20 cellular contexts compared by ENCODE assay signal in the genomic region with DNA sequence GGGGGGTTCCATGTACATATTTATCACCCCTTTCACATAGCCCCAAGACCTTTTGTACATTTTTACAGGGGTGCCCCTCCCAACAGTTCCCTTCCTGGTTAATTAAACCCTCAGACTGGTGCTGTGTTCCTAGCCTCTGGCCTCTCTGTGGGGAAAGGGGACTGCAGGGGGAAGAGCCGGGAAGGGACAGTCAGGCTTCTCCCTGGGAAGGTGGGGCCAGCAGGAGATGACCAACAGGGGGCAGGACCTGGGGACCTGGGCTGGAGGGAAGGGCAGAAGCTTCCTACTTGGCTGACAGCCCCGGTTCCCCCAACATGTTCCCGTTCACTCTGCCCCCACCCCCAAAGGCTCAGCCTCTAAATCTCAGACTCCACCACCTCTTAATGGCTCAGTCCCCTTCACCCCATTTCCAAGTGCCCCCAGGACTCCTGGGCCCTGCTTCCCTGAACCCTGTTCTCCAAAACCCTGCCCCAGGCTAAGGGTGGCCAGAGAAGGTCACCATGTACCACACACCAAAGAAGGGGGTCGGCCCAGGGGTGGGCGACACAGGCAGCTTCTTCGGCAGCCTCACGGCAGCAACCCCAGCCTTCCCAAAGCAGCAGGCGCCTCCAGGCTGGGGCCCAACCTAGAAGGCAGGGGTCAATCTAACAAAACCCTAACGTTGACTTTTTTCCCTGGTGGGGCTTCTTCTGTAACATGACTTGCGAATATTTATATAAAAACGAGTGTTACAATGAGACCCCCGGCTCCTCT. TPM values are rescaled to one million over a fixed set of nuclear protein-coding genes. Genes with fewer than 3 reads are reported as not detected.
DNase-seq lines count a peak whose midpoint lies in the region; ATAC-seq, FAIRE-seq and TF ChIP-seq lines count a peak whose summit lies in the region.
"Had no signal": no experiment of that assay in that cellular context is flagged by ENCODE, and none has a peak within 500 bp of the region (broad histone marks: within the 10 kb centered on the region; RNA-seq: fewer than 3 reads in every experiment).

No MANE protein-coding gene starts in this region.

- no peaks in the 10 kb centered on the region for H3K27me3 Mint-ChIP-seq in osteocyte (ENCODE audit: unreplicated experiment)
- no peaks in the 10 kb centered on the region for H3K27me3 Mint-ChIP-seq in naive thymus-derived CD8-positive, alpha-beta T cell
- H3K27me3 Mint-ChIP-seq: activated CD4-positive, alpha-beta T cell treated with anti-CD3 and anti-CD28 coated beads for 36 hours; stimulated activated naive CD8-positive, alpha-beta T cell treated with anti-CD3 and anti-CD28 coated beads, Interleukin-15, amount 100 ng/mL, for 72 hours had no signal

- H3K4me3 ChIP-seq in SK-N-MC (no peak overlapping the region), endothelial cell of umbilical vein (replicated peaks in 1 of 3; ENCODE audit: insufficient read depth in 1 of 3, low read depth in 1 of 3, low read length in 3 of 3) (no peak overlapping the region), retinal pigment epithelial cell (ENCODE audit: low read length) (no peak overlapping the region)
- H3K4me3 ChIP-seq: adrenal gland, esophagus squamous epithelium, SJCRH30 had no signal

- H3K9me3 ChIP-seq in SK-N-MC (ENCODE audit: low read depth, low read length) (no peaks in the 10 kb centered on the region), endothelial cell of umbilical vein (replicated peaks; ENCODE audit: control insufficient read depth, insufficient read depth, low read length) (no peaks in the 10 kb centered on the region)
- H3K9me3 ChIP-seq: adrenal gland, esophagus squamous epithelium, SJCRH30 had no signal

- no peaks in the 10 kb centered on the region for H3K4me1 ChIP-seq in endothelial cell of umbilical vein (ENCODE audit: control insufficient read depth, extremely low read depth, insufficient read depth, low read length)
- H3K4me1 ChIP-seq: adrenal gland, SJCRH30 had no signal

- H3K9ac ChIP-seq in SK-N-MC (ENCODE audit: insufficient read length), result no peak overlapping the region
- no peak overlapping the region for H3K9ac ChIP-seq in endothelial cell of umbilical vein (replicated peaks; ENCODE audit: extremely low read depth, insufficient read depth, low read length)

- DNase-seq in GM13977 (ENCODE audit: low spot score), result no peak
- DNase-seq in SK-N-MC (ENCODE audit: low read depth, low spot score), result no peak
- DNase-seq in endothelial cell of umbilical vein (ENCODE audit: low read depth, low spot score), result no peak
- DNase-seq in retinal pigment epithelial cell (ENCODE audit: low read depth), result no peak
- no peak for DNase-seq in osteocyte (ENCODE audit: extremely low spot score, unreplicated experiment)
- no peak for DNase-seq in naive thymus-derived CD8-positive, alpha-beta T cell
- DNase-seq: activated CD4-positive, alpha-beta T cell treated with anti-CD3 and anti-CD28 coated beads for 36 hours; activated effector memory CD4-positive, alpha-beta T cell treated with Interleukin-2 at 50 U/mL for 16 hours; AML-193; esophagus squamous epithelium; head of caudate nucleus; left ventricle myocardium superior; NCI-H748 treated with DMSO at 0.1 percent for 48 hours; SJCRH30; stimulated activated CD4-positive, alpha-beta T cell treated with anti-CD3 and anti-CD28 coated beads, Interleukin-1b, Interleukin-23, amount 100 ng/mL, for 48 hours; stimulated activated naive CD8-positive, alpha-beta T cell treated with anti-CD3 and anti-CD28 coated beads, Interleukin-15, amount 100 ng/mL, for 72 hours; T-helper 9 cell; trophoblast cell had no signal

- H3K36me3 ChIP-seq in SK-N-MC (ENCODE audit: insufficient read depth, low read length), result peaks cover 40% of the 10 kb centered on the region; the same call in 1 of the 2 replicates
- peaks cover 10 to 38% of the 10 kb centered on the region in 2 experiments for H3K36me3 ChIP-seq in endothelial cell of umbilical vein (ENCODE audit: control insufficient read depth in 2 of 2, extremely low read depth in 1 of 2, insufficient read depth in 2 of 2, low read length in 2 of 2)

- H3K4me2 ChIP-seq in endothelial cell of umbilical vein (ENCODE audit: insufficient read depth, low read length), result no peak overlapping the region

- TSS peak; percentile 69 for BruUV-seq in endothelial cell of umbilical vein (replicated peaks; lab: Mats Ljungman, UMichigan)

- peak; percentile 10 for TF ChIP-seq CTCF in GM13977 (IDR thresholded peaks at IDR 0.05; ENCODE audit: extremely low read depth, insufficient read depth, missing control alignments)
- TF ChIP-seq CTCF in endothelial cell of umbilical vein (IDR thresholded peaks at IDR 0.05; ENCODE audit: extremely low read depth in 1 of 2, insufficient read depth in 1 of 2, low read depth in 1 of 2, low read length in 2 of 2), result no peak
- peak; percentile 14 for TF ChIP-seq CTCF in retinal pigment epithelial cell (conservative IDR thresholded peaks at IDR 0.05; ENCODE audit: low read depth, low read length)
- no peak for TF ChIP-seq CTCF in osteocyte (IDR thresholded peaks at IDR 0.05)

- no peak overlapping the region for H3K27ac Mint-ChIP-seq in osteocyte (ENCODE audit: unreplicated experiment)
- H3K27ac Mint-ChIP-seq in naive thymus-derived CD8-positive, alpha-beta T cell, result peak overlapping the region in 2 of 10 donors; percentile 41 to 78
- H3K27ac Mint-ChIP-seq: activated CD4-positive, alpha-beta T cell treated with anti-CD3 and anti-CD28 coated beads for 36 hours had no signal

- CTCF ChIA-PET in endothelial cell of umbilical vein (lab: Charles Lee), result no interaction called here

- no peaks in the 10 kb centered on the region for H3K4me1 Mint-ChIP-seq in osteocyte (ENCODE audit: unreplicated experiment)
- peaks cover 3 to 15% (median 7%) of the 10 kb centered on the region in 4 donors for H3K4me1 Mint-ChIP-seq in naive thymus-derived CD8-positive, alpha-beta T cell

- no peak for TF ChIP-seq POLR2A in endothelial cell of umbilical vein (IDR thresholded peaks at IDR 0.05; ENCODE audit: low read depth, low read length)

- no peak overlapping the region for H3K4me3 Mint-ChIP-seq in osteocyte (ENCODE audit: unreplicated experiment)
- H3K4me3 Mint-ChIP-seq in naive thymus-derived CD8-positive, alpha-beta T cell, result no peak overlapping the region
- H3K4me3 Mint-ChIP-seq: activated CD4-positive, alpha-beta T cell treated with anti-CD3 and anti-CD28 coated beads for 36 hours; stimulated activated naive CD8-positive, alpha-beta T cell treated with anti-CD3 and anti-CD28 coated beads, Interleukin-15, amount 100 ng/mL, for 72 hours had no signal

- FAIRE-seq in endothelial cell of umbilical vein (lab: Jason Lieb, UNC), result no peak

- H3K27ac ChIP-seq in SK-N-MC, result 0 out of 2 replicates have a peak overlapping the region, but pooled peaks have one; percentile 25
- no peak overlapping the region for H3K27ac ChIP-seq in endothelial cell of umbilical vein (ENCODE audit: insufficient read depth, low read depth, low read length)
- H3K27ac ChIP-seq: adrenal gland, esophagus squamous epithelium, SJCRH30 had no signal

- H3K9me1 ChIP-seq in endothelial cell of umbilical vein (replicated peaks; ENCODE audit: control insufficient read depth, extremely low read depth, insufficient read depth, low read length), result no peaks in the 10 kb centered on the region

- intact Hi-C loops in endothelial cell of umbilical vein (cut with micrococcal nuclease), result no loop called here

- no peaks in the 10 kb centered on the region for H3K27me3 ChIP-seq in endothelial cell of umbilical vein (ENCODE audit: control insufficient read depth in 2 of 2, insufficient read depth in 2 of 2, low read length in 2 of 2)
- H3K27me3 ChIP-seq: adrenal gland, esophagus squamous epithelium, SJCRH30 had no signal

- no peak overlapping the region for H2AFZ ChIP-seq in endothelial cell of umbilical vein (ENCODE audit: low read depth, low read length)

- no peaks in the 10 kb centered on the region for H3K79me2 ChIP-seq in endothelial cell of umbilical vein (ENCODE audit: control insufficient read depth, insufficient read depth, low read length)

- H4K20me1 ChIP-seq in endothelial cell of umbilical vein (replicated peaks; ENCODE audit: control insufficient read depth, extremely low read depth, insufficient read depth, low read length), result no peaks in the 10 kb centered on the region

- H3K36me3 Mint-ChIP-seq in osteocyte (ENCODE audit: unreplicated experiment), result peaks cover 24% of the 10 kb centered on the region
- peaks cover 0 to 42% (median 2%) of the 10 kb centered on the region in 3 donors for H3K36me3 Mint-ChIP-seq in naive thymus-derived CD8-positive, alpha-beta T cell

- H3K9me3 Mint-ChIP-seq in osteocyte (ENCODE audit: unreplicated experiment), result no peaks in the 10 kb centered on the region
- H3K9me3 Mint-ChIP-seq in naive thymus-derived CD8-positive, alpha-beta T cell, result no peaks in the 10 kb centered on the region
- H3K9me3 Mint-ChIP-seq: stimulated activated naive CD8-positive, alpha-beta T cell treated with anti-CD3 and anti-CD28 coated beads, Interleukin-15, amount 100 ng/mL, for 72 hours had no signal

- dilution Hi-C loops in endothelial cell of umbilical vein (cut with MboI; ENCODE audit: extremely low pct_ligation_motif_present, low sequenced_read_pairs), result no loop called here

- ATAC-seq in GM19324 (IDR thresholded peaks at IDR 0.05; ENCODE audit: low FRiP score, unreplicated experiment), result no peak
- no peak for ATAC-seq in naive thymus-derived CD8-positive, alpha-beta T cell
- ATAC-seq: activated CD4-positive, alpha-beta T cell treated with anti-CD3 and anti-CD28 coated beads for 36 hours; left ventricle myocardium superior had no signal

- in situ Hi-C loops in GM13977 (cut with MboI; ENCODE audit: low pct_unique_long_range_greater_than_20kb, low sequenced_read_pairs, unreplicated experiment), result no loop called here

- POLR2A ChIA-PET in endothelial cell of umbilical vein (lab: Charles Lee), result no interaction called here
- POLR2A ChIA-PET in naive thymus-derived CD8-positive, alpha-beta T cell (lab: Charles Lee), result interaction anchor here (0.9 kb wide), 1 partner anchor 10 kb away, joined by 4 read pairs; no protein-coding TSS in a partner anchor

RNA-seq across cellular contexts. Expression of a gene that starts 12.0 kb away (rescaled TPM):
- total RNA-seq in endothelial cell of umbilical vein (68.6 and 72.5 TPM in 2 replicates), osteocyte (66.5 and 67.4 TPM in 2 replicates)
- polyA plus RNA-seq in endothelial cell of umbilical vein, result 15.5 and 16.3 TPM in 2 replicates
- 10.5 and 15.8 TPM in 2 replicates for polyA plus RNA-seq in endothelial cell of umbilical vein (2011; cell fraction: cytosol; rRNA removed)
- 82.0 and 92.7 TPM in 2 replicates for polyA plus RNA-seq in endothelial cell of umbilical vein (2011; cell fraction: nucleus; rRNA removed)
- polyA plus RNA-seq in endothelial cell of umbilical vein (2012), result 36.2 and 41.9 TPM in 2 replicates
- polyA minus RNA-seq in endothelial cell of umbilical vein, result 18.8 and 20.0 TPM in 2 replicates
- 9.9 TPM for polyA minus RNA-seq in endothelial cell of umbilical vein (2011; cell fraction: cytosol; rRNA and poly(A)+ RNA removed)
- polyA minus RNA-seq in endothelial cell of umbilical vein (2011; cell fraction: nucleus; rRNA and poly(A)+ RNA removed), result 49.9 and 53.2 TPM in 2 replicates
- 100 to 1,000 TPM; 208 to 221 TPM for total RNA-seq in naive thymus-derived CD8-positive, alpha-beta T cell
- polyA plus RNA-seq in naive thymus-derived CD8-positive, alpha-beta T cell, result 1 to 10 TPM; 3.2 to 8.0 (median 4.4) TPM

RNA-seq across cellular contexts. Expression of a gene that starts 19.5 kb away (rescaled TPM):
- total RNA-seq in endothelial cell of umbilical vein, result 57.0 and 70.0 TPM in 2 replicates
- polyA plus RNA-seq in endothelial cell of umbilical vein, result 17.0 and 20.5 TPM in 2 replicates
- polyA plus RNA-seq in endothelial cell of umbilical vein (2011; cell fraction: cytosol; rRNA removed), result 12.6 and 13.2 TPM in 2 replicates
- polyA plus RNA-seq in endothelial cell of umbilical vein (2011; cell fraction: nucleus; rRNA removed), result 41.9 and 49.5 TPM in 2 replicates
- polyA plus RNA-seq in endothelial cell of umbilical vein (2012), result 31.8 and 34.6 TPM in 2 replicates
- 5.3 and 6.1 TPM in 2 replicates for polyA minus RNA-seq in endothelial cell of umbilical vein
- polyA minus RNA-seq in endothelial cell of umbilical vein (2011; cell fraction: cytosol; rRNA and poly(A)+ RNA removed), result 10.3 TPM
- 13.0 and 14.0 TPM in 2 replicates for polyA minus RNA-seq in endothelial cell of umbilical vein (2011; cell fraction: nucleus; rRNA and poly(A)+ RNA removed)
- total RNA-seq in osteocyte, result 44.7 and 52.0 TPM in 2 replicates
- 10 to 100 TPM; 81.4 to 83.8 TPM for total RNA-seq in naive thymus-derived CD8-positive, alpha-beta T cell
- 10 to 100 TPM; 13.3 to 22.3 (median 15.3) TPM for polyA plus RNA-seq in naive thymus-derived CD8-positive, alpha-beta T cell

RNA-seq across cellular contexts. Expression of a gene that starts 28.7 kb away (rescaled TPM):
- total RNA-seq in endothelial cell of umbilical vein (67.6 and 77.7 TPM in 2 replicates), osteocyte (69.2 and 73.5 TPM in 2 replicates)
- polyA plus RNA-seq in endothelial cell of umbilical vein, result 9.7 and 11.0 TPM in 2 replicates
- 7.7 and 9.5 TPM in 2 replicates for polyA plus RNA-seq in endothelial cell of umbilical vein (2011; cell fraction: cytosol; rRNA removed)
- 34.9 and 36.1 TPM in 2 replicates for polyA plus RNA-seq in endothelial cell of umbilical vein (2011; cell fraction: nucleus; rRNA removed)
- 29.3 and 29.7 TPM in 2 replicates for polyA plus RNA-seq in endothelial cell of umbilical vein (2012)
- 29.7 and 34.1 TPM in 2 replicates for polyA minus RNA-seq in endothelial cell of umbilical vein
- 25.6 TPM for polyA minus RNA-seq in endothelial cell of umbilical vein (2011; cell fraction: cytosol; rRNA and poly(A)+ RNA removed)
- polyA minus RNA-seq in endothelial cell of umbilical vein (2011; cell fraction: nucleus; rRNA and poly(A)+ RNA removed), result 29.2 and 36.0 TPM in 2 replicates
- total RNA-seq in naive thymus-derived CD8-positive, alpha-beta T cell, result 100 to 1,000 TPM; 107 to 110 TPM
- 10 to 100 TPM in 2 of 3 donors, 1 to 10 TPM in 1; 5.2 to 31.3 (median 14.9) TPM for polyA plus RNA-seq in naive thymus-derived CD8-positive, alpha-beta T cell

Comparison
In these comparisons a context has a peak if more than half of its experiments do, and no peak if none do; other contexts are left out.
1. CTCF ChIP-seq: peak in GM13977 (single experiment) and retinal pigment epithelial cell (single experiment); none in endothelial cell of umbilical vein (0 of 2) and osteocyte (single experiment).